18 cellular contexts compared by ENCODE assay signal in genomic region chr15:90681056-90681455, GRCh38. TPM values are rescaled to one million over a fixed set of nuclear protein-coding genes. Genes with fewer than 3 reads are reported as not detected.
DNase-seq lines count a peak whose midpoint lies in the region; ATAC-seq and TF ChIP-seq lines count a peak whose summit lies in the region.
"Had no signal": no experiment of that assay in that cellular context is flagged by ENCODE, and none has a peak within 500 bp of the region (broad histone marks: within the 10 kb centered on the region; RNA-seq: fewer than 3 reads in every experiment).

No MANE protein-coding gene starts in this region.

- ATAC-seq in heart right ventricle (peak in 1 of 8 donors; percentile 9), Right ventricle myocardium inferior (no peak), foreskin keratinocyte (no peak)
- ATAC-seq: upper lobe of right lung had no signal

- H3K4me3 ChIP-seq in heart right ventricle = no peak overlapping the region
- no peak overlapping the region for H3K4me3 ChIP-seq in mammary epithelial cell (replicated peaks in 1 of 3; ENCODE audit: insufficient read depth in 1 of 3, low read depth in 2 of 3, low read length in 3 of 3)
- no peak overlapping the region for H3K4me3 ChIP-seq in osteoblast (ENCODE audit: insufficient read depth, low read length)
- no peak overlapping the region for H3K4me3 ChIP-seq in vagina
- H3K4me3 ChIP-seq: ovary, upper lobe of right lung had no signal

- no peaks in the 10 kb centered on the region for H3K79me2 ChIP-seq in mammary epithelial cell (ENCODE audit: insufficient read depth, low read length)
- H3K79me2 ChIP-seq in osteoblast (ENCODE audit: insufficient read depth, low read length) = no peaks in the 10 kb centered on the region

- no peaks in the 10 kb centered on the region for H3K9me3 ChIP-seq in heart right ventricle
- H3K9me3 ChIP-seq in mammary epithelial cell (replicated peaks; ENCODE audit: insufficient read depth, low read length) = no peaks in the 10 kb centered on the region
- no peaks in the 10 kb centered on the region for H3K9me3 ChIP-seq in osteoblast (ENCODE audit: low read depth, low read length)
- H3K9me3 ChIP-seq in vagina = no peaks in the 10 kb centered on the region
- H3K9me3 ChIP-seq: ovary, upper lobe of right lung had no signal

- no peak overlapping the region for H3K9ac ChIP-seq in mammary epithelial cell (ENCODE audit: insufficient read depth, low read length)

- CTCF ChIA-PET in mammary epithelial cell (lab: Charles Lee; ENCODE audit: low non-redundant PET) = no interaction called here

- dilution Hi-C loops in mammary epithelial cell (cut with HindIII; ENCODE audit: low sequenced_read_pairs) = no loop called here

- in situ Hi-C loops in mammary epithelial cell (cut with MboI; ENCODE audit: low sequenced_read_pairs in 2 of 2) = no loop called here

- no TSS peak for BruUV-seq in mammary epithelial cell (replicated peaks; lab: Mats Ljungman, UMichigan)

- no peak for TF ChIP-seq POLR2A in vagina (IDR thresholded peaks at IDR 0.05)

- H3K4me2 ChIP-seq in mammary epithelial cell (ENCODE audit: insufficient read depth, low read depth, low read length) (no peak overlapping the region), osteoblast (ENCODE audit: insufficient read depth, low read length) (no peak overlapping the region)

- H4K20me1 ChIP-seq in mammary epithelial cell (ENCODE audit: insufficient read depth, low read length) (no peaks in the 10 kb centered on the region), osteoblast (ENCODE audit: insufficient read depth, low read length) (no peaks in the 10 kb centered on the region)

- DNase-seq in heart right ventricle (no peak), Right ventricle myocardium inferior (ENCODE audit: missing footprints) (no peak), mammary epithelial cell (peak; percentile 12), osteoblast (ENCODE audit: insufficient read length, low spot score, missing footprints) (no peak), vagina (ENCODE audit: extremely low spot score in 2 of 2) (no peak), HK-2 (ENCODE audit: unreplicated experiment) (no peak), NCI-H345 treated with DMSO at 0.1 percent for 48 hours (lab: John Stamatoyannopoulos, UW; ENCODE audit: unreplicated experiment) (no peak), foreskin keratinocyte (no peak)
- DNase-seq: amygdala; CD4-positive, alpha-beta T cell; cortex of kidney; DMS79; NCI-H2081; NCI-H526; OCI-M1; ovary had no signal

- H2AFZ ChIP-seq in mammary epithelial cell (ENCODE audit: low read depth, low read length) (peak overlapping the region; percentile 67), osteoblast (ENCODE audit: low read length) (peak overlapping the region; percentile 39)

- H3K4me1 ChIP-seq in heart right ventricle (peaks cover 0 to 28% (median 0%) of the 10 kb centered on the region in 9 donors), mammary epithelial cell (ENCODE audit: insufficient read depth, low read length) (peaks cover 19% of the 10 kb centered on the region), osteoblast (ENCODE audit: insufficient read depth, low read length) (peaks cover 22% of the 10 kb centered on the region), vagina (peaks cover 13% of the 10 kb centered on the region), foreskin keratinocyte (no peaks in the 10 kb centered on the region)
- H3K4me1 ChIP-seq: upper lobe of right lung had no signal

- H3K27me3 ChIP-seq in heart right ventricle = no peaks in the 10 kb centered on the region
- no peaks in the 10 kb centered on the region for H3K27me3 ChIP-seq in mammary epithelial cell (ENCODE audit: insufficient read depth, low read length)
- H3K27me3 ChIP-seq in osteoblast (ENCODE audit: insufficient read depth, low read length) = no peaks in the 10 kb centered on the region
- no peaks in the 10 kb centered on the region for H3K27me3 ChIP-seq in vagina
- peaks cover 61% of the 10 kb centered on the region for H3K27me3 ChIP-seq in foreskin keratinocyte
- H3K27me3 ChIP-seq: ovary, upper lobe of right lung had no signal

- 83 to 100% methylated on average over 1 of the region's 1 CpG for WGBS in heart right ventricle, 2 donors
- WGBS in mammary epithelial cell (ENCODE audit: low coverage, missing lambda C conversion rate) = 100% methylated on average over 1 of the region's 1 CpG

- no peak for TF ChIP-seq CTCF in heart right ventricle (IDR thresholded peaks at IDR 0.05)
- no peak for TF ChIP-seq CTCF in mammary epithelial cell (conservative IDR thresholded peaks at IDR 0.05 in 1 of 2, IDR thresholded peaks at IDR 0.05 in 1 of 2; ENCODE audit: extremely low read depth in 1 of 2, insufficient read depth in 1 of 2, low read depth in 1 of 2, low read length in 2 of 2)
- TF ChIP-seq CTCF in osteoblast (IDR thresholded peaks at IDR 0.05; ENCODE audit: extremely low read depth, low read depth, low read length) = no peak
- TF ChIP-seq CTCF in vagina (IDR thresholded peaks at IDR 0.05) = no peak
- TF ChIP-seq CTCF in foreskin keratinocyte (conservative IDR thresholded peaks at IDR 0.05) = no peak

- H3K27ac ChIP-seq in heart right ventricle = peak overlapping the region in 7 of 10 donors; percentile 17 to 72 (median 42)
- no peak overlapping the region for H3K27ac ChIP-seq in mammary epithelial cell (ENCODE audit: insufficient read depth, low read depth, low read length)
- H3K27ac ChIP-seq in osteoblast (ENCODE audit: low read depth, low read length) = peak overlapping the region; percentile 90
- peak overlapping the region; percentile 84 for H3K27ac ChIP-seq in vagina
- H3K27ac ChIP-seq in foreskin keratinocyte = no peak overlapping the region
- H3K27ac ChIP-seq: ovary, VCaP had no signal

- H3K36me3 ChIP-seq in heart right ventricle (no peaks in the 10 kb centered on the region), mammary epithelial cell (ENCODE audit: insufficient read depth, low read length) (no peaks in the 10 kb centered on the region), osteoblast (ENCODE audit: insufficient read depth, low read length) (no peaks in the 10 kb centered on the region), vagina (no peaks in the 10 kb centered on the region)
- H3K36me3 ChIP-seq: ovary, upper lobe of right lung had no signal

- intact Hi-C loops in heart right ventricle (cut with DNase I) = no loop called here
- intact Hi-C loops in Right ventricle myocardium inferior (cut with DNase I) = no loop called here
- intact Hi-C loops in mammary epithelial cell (cut with micrococcal nuclease) = no loop called here
- intact Hi-C loops in vagina (cut with DNase I) = no loop called here

RNA-seq across cellular contexts. Expression of gene BLM, which starts 36.1 kb away (rescaled TPM):
- total RNA-seq in heart right ventricle = 10 to 100 TPM in 4 of 10 donors, 1 to 10 TPM in 6; 3.5 to 35.0 (median 7.9) TPM
- polyA plus RNA-seq in heart right ventricle = 10 to 100 TPM in 1 of 2 donors, 1 to 10 TPM in 1; 5.8 to 15.4 TPM
- total RNA-seq in Right ventricle myocardium inferior = 26.6 TPM
- total RNA-seq in mammary epithelial cell = 1 to 10 TPM in 1 of 2 donors, under 1 TPM in 1; 0.83 to 9.2 TPM
- polyA plus RNA-seq in mammary epithelial cell = 4.4 TPM
- 62.5 TPM for polyA minus RNA-seq in mammary epithelial cell
- total RNA-seq in osteoblast = 1.4 and 1.5 TPM in 2 replicates
- 1.7 TPM for total RNA-seq in vagina
- total RNA-seq in foreskin keratinocyte = 13.3 and 16.7 TPM in 2 replicates
- 11.3 and 16.0 TPM in 2 replicates for polyA plus RNA-seq in foreskin keratinocyte

Comparison
In these comparisons a context has a peak if more than half of its experiments do, and no peak if none do; other contexts are left out.
1. H3K27ac ChIP-seq: peak in heart right ventricle (7 of 10), osteoblast (single experiment) and vagina (single experiment); none in mammary epithelial cell (single experiment) and foreskin keratinocyte (single experiment).